In genomic region chr3:70744536-70744935, GRCh38 we compare ENCODE assay signal across 19 cellular contexts.
DNase-seq lines count a peak whose midpoint lies in the region; ATAC-seq and TF ChIP-seq lines count a peak whose summit lies in the region.
"Had no signal": no experiment of that assay in that cellular context is flagged by ENCODE, and none has a peak within 500 bp of the region (broad histone marks: within the 10 kb centered on the region; RNA-seq: fewer than 3 reads in every experiment).

No MANE protein-coding gene starts in this region.

- no peaks in the 10 kb centered on the region for H3K79me1 ChIP-seq in trophoblast cell (ENCODE audit: low read length)

- WGBS in trophoblast cell (ENCODE audit: extremely low coverage, insufficient coverage, insufficient read length): no CpG with 5 or more reads among the region's 3 CpGs

- in situ Hi-C loops in astrocyte of the spinal cord (cut with HindIII; ENCODE audit: low sequenced_read_pairs): no loop called here

- H2BK120ac ChIP-seq in trophoblast cell (ENCODE audit: insufficient read depth, low read length, poor library complexity): no peak overlapping the region

- H3K27ac ChIP-seq in trophoblast cell (ENCODE audit: low read depth, low read length): no peak overlapping the region
- H3K27ac ChIP-seq: 22Rv1, PC-9 had no signal

- no peak overlapping the region for H3K14ac ChIP-seq in trophoblast cell (ENCODE audit: low read length)

- H3K4me3 ChIP-seq in astrocyte of the spinal cord (ENCODE audit: low read depth, low read length) (no peak overlapping the region), trophoblast cell (ENCODE audit: low read depth, low read length) (no peak overlapping the region)
- H3K4me3 ChIP-seq: GM23338, K562, PC-9 had no signal

- H2BK12ac ChIP-seq in trophoblast cell (ENCODE audit: low read length): no peak overlapping the region

- no peak overlapping the region for H4K12ac ChIP-seq in trophoblast cell (ENCODE audit: low read depth, low read length)

- H3K9ac ChIP-seq in trophoblast cell (ENCODE audit: low read length): no peak overlapping the region

- no peak overlapping the region for H3K18ac ChIP-seq in trophoblast cell (ENCODE audit: low read length)

- H3K4ac ChIP-seq in trophoblast cell (ENCODE audit: low read depth, low read length): no peak overlapping the region

- no peaks in the 10 kb centered on the region for H3K4me1 ChIP-seq in trophoblast cell (ENCODE audit: control insufficient read depth in 1 of 2, insufficient read depth in 2 of 2, low read length in 2 of 2)
- H3K4me1 ChIP-seq: BE2C had no signal

- no peak overlapping the region for H3K23ac ChIP-seq in trophoblast cell (ENCODE audit: low read length)

- H2AK5ac ChIP-seq in trophoblast cell (ENCODE audit: low read length): no peak overlapping the region

- H4K8ac ChIP-seq in trophoblast cell (ENCODE audit: low read depth, low read length): no peak overlapping the region

- H3K79me2 ChIP-seq in trophoblast cell (ENCODE audit: control insufficient read depth, insufficient read depth, low read length, poor library complexity): no peaks in the 10 kb centered on the region

- H3K36me3 ChIP-seq in trophoblast cell (ENCODE audit: control insufficient read depth in 1 of 2, insufficient read depth in 2 of 2, low read length in 2 of 2): no peaks in the 10 kb centered on the region
- H3K36me3 ChIP-seq: BE2C had no signal

- DNase-seq in 8988T (peak; percentile 13), astrocyte of the spinal cord (ENCODE audit: low read depth, low spot score) (peak; percentile 5), glomerular endothelial cell (ENCODE audit: extremely low read depth, low read depth, low spot score) (peak; percentile 51), trophoblast cell (peak; percentile 68 to 84), GM03348 (ENCODE audit: low spot score) (no peak), NCI-H69 (lab: John Stamatoyannopoulos, UW) (no peak)
- DNase-seq: BE2C; CD4-positive, alpha-beta T cell; MV-4-11; NCI-H1417 treated with DMSO at 0.1 percent for 48 hours; NCI-H2029 treated with DMSO at 0.1 percent for 48 hours; NCI-H510A; NCI-H82; PC-9 had no signal

- no peak overlapping the region for H4K91ac ChIP-seq in trophoblast cell (ENCODE audit: low read depth, low read length)

- H2BK5ac ChIP-seq in trophoblast cell (ENCODE audit: low read depth, low read length, poor library complexity): no peak overlapping the region

- H3K9me3 ChIP-seq in trophoblast cell (ENCODE audit: insufficient read depth, low read depth, low read length): no peaks in the 10 kb centered on the region
- H3K9me3 ChIP-seq: BE2C had no signal

- H3K27me3 ChIP-seq in trophoblast cell (ENCODE audit: insufficient read depth, low read length): no peaks in the 10 kb centered on the region
- H3K27me3 ChIP-seq: BE2C had no signal

- H2AFZ ChIP-seq in trophoblast cell (ENCODE audit: insufficient read depth, low read length, poor library complexity): no peak overlapping the region
- H2AFZ ChIP-seq: GM23338, PC-9 had no signal

- TF ChIP-seq CTCF in astrocyte of the spinal cord (IDR thresholded peaks at IDR 0.05; ENCODE audit: low read depth, low read length): no peak

- no peak overlapping the region for H3K4me2 ChIP-seq in trophoblast cell (ENCODE audit: low read length)
- H3K4me2 ChIP-seq: GM23338, PC-9 had no signal

- ATAC-seq in GM21723 (IDR thresholded peaks at IDR 0.05; ENCODE audit: unreplicated experiment) (no peak), esophagus mucosa (no peak)
- ATAC-seq: GM23338, K562 had no signal

Comparison
In these comparisons a context has a peak if more than half of its experiments do, and no peak if none do; other contexts are left out.
1. DNase-seq: peak in 8988T (single experiment), astrocyte of the spinal cord (single experiment), glomerular endothelial cell (single experiment) and trophoblast cell (2 of 2); none in GM03348 (single experiment) and NCI-H69 (single experiment).